ENCODE assay signal across 17 cellular contexts in genomic region chrX:10043386-10043785, GRCh38.
"Had no signal": no experiment of that assay in that cellular context is flagged by ENCODE, and none has a peak within 500 bp of the region (broad histone marks: within the 10 kb centered on the region; RNA-seq: fewer than 3 reads in every experiment).

No MANE protein-coding gene starts in this region.

- H3K4me2 ChIP-seq: neural progenitor cell had no signal

- H3K4me3 ChIP-seq: coronary artery, heart left ventricle, lower lobe of right lung, neural progenitor cell, pancreas, tibial nerve had no signal

- H3K27ac ChIP-seq: lower lobe of right lung, neural progenitor cell, pancreas, tibial nerve had no signal

- ATAC-seq: heart left ventricle; left lobe of liver; lower lobe of right lung; natural killer cell treated with Interleukin-12 subunit alpha and Interleukin-12 subunit beta and Interleukin-15 and Interleukin-18, amount 100 ng/mL, for 72 hours; pancreas; right cardiac atrium; stimulated activated effector memory CD8-positive, alpha-beta T cell treated with anti-CD3 and anti-CD28 coated beads, Interleukin-12 subunit alpha, Interleukin-12 subunit beta, amount 100 ng/mL, for 72 hours; stimulated activated naive CD8-positive, alpha-beta T cell treated with anti-CD3 and anti-CD28 coated beads, Interleukin-15, Interleukin-2, amounts not matched to agents 100 U/mL and 50 U/mL, for 24 hours had no signal

- DNase-seq: effector CD4-positive, alpha-beta T cell; endodermal cell; erythroblast; heart left ventricle; hippocampal formation; lower lobe of right lung; pancreas; right cardiac atrium; stimulated activated CD4-positive, alpha-beta T cell treated with anti-CD3 and anti-CD28 coated beads, Interleukin-4, amount 100 ng/mL, for 1 hour; stimulated activated CD8-positive, alpha-beta memory T cell treated with anti-CD3 and anti-CD28 coated beads, Interleukin-4, amount 100 ng/mL, for 48 hours; stimulated activated naive CD8-positive, alpha-beta T cell treated with anti-CD3 and anti-CD28 coated beads, Interleukin-15, Interleukin-2, amounts not matched to agents 100 U/mL and 50 U/mL, for 24 hours had no signal

- H3K27me3 ChIP-seq: heart left ventricle, neural progenitor cell, pancreas, tibial nerve had no signal

- H3K9ac ChIP-seq: neural progenitor cell had no signal

- H3K36me3 ChIP-seq: heart left ventricle, lower lobe of right lung, neural progenitor cell, pancreas, tibial nerve had no signal

- H3K9me3 ChIP-seq: heart left ventricle, lower lobe of right lung, pancreas, tibial nerve had no signal
